Comparison of ENCODE assay signal across 21 cellular contexts in genomic region chr15:34188711-34189110, GRCh38.
"Had no signal": no experiment of that assay in that cellular context is flagged by ENCODE, and none has a peak within 500 bp of the region (broad histone marks: within the 10 kb centered on the region; RNA-seq: fewer than 3 reads in every experiment).

No MANE protein-coding gene starts in this region.

- DNase-seq: activated CD4-positive, alpha-beta T cell treated with anti-CD3 and anti-CD28 coated beads, Interleukin-2, amount 10 ng/mL, durations not matched to agents 24 days and 14 days; activated CD4-positive, CD25-positive, alpha-beta regulatory T cell; activated CD8-positive, alpha-beta T cell treated with anti-CD3 and anti-CD28 coated beads for 36 hours; activated naive CD4-positive, alpha-beta T cell treated with Interleukin-2 at 50 U/mL for 16 hours; activated naive CD8-positive, alpha-beta T cell treated with anti-CD3 and anti-CD28 coated beads, Interleukin-2, amount 10 ng/mL, durations not matched to agents 7 days and 5 days; activated T-cell treated with anti-CD3 and anti-CD28 coated beads, Interleukin-2, amount 50 U/mL, for 24 hours; amygdala; effector memory CD4-positive, alpha-beta T cell; esophagus squamous epithelium; foreskin fibroblast; glutamatergic neuron; hippocampal formation; lower lobe of right lung; nucleus accumbens; retina; stimulated activated naive CD8-positive, alpha-beta T cell treated with anti-CD3 and anti-CD28 coated beads, Interleukin-15, Interleukin-2, amounts not matched to agents 100 U/mL and 50 U/mL, for 24 hours; substantia nigra; T-helper 9 cell; tibial artery; uterus had no signal

- H3K4me3 ChIP-seq: esophagus squamous epithelium, lower lobe of right lung, tibial artery, uterus had no signal

- FAIRE-seq: keratinocyte had no signal

- ATAC-seq: activated CD8-positive, alpha-beta T cell treated with anti-CD3 and anti-CD28 coated beads for 36 hours; lower lobe of right lung; stimulated activated naive CD8-positive, alpha-beta T cell treated with anti-CD3 and anti-CD28 coated beads, Interleukin-15, Interleukin-2, amounts not matched to agents 100 U/mL and 50 U/mL, for 24 hours had no signal
